Comparison of ENCODE assay signal across 8 cellular contexts in the genomic region with DNA sequence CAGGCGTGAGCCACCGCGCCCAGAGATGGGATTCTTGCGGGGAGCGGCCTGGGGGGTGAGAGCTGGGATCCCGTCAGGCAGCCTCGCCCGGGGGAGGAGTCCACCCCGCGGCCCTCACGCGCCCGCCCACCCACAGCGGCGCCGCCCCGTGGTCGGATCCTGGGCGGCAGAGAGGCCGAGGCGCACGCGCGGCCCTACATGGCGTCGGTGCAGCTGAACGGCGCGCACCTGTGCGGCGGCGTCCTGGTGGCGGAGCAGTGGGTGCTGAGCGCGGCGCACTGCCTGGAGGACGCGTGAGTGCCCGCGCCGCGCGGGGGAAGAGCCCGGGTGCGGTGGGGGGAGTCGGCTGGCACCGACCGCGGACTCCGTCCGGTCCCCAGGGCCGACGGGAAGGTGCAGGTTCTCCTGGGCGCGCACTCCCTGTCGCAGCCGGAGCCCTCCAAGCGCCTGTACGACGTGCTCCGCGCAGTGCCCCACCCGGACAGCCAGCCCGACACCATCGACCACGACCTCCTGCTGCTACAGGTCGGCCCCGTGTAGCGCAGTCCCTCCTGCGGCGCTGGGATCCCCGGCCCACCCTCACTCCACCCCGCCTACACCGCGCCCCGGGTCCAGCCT. TPM values are rescaled to one million over a fixed set of nuclear protein-coding genes. Genes with fewer than 3 reads are reported as not detected.
A peak's percentile ranks its signal among the peaks of the same experiment; 100 is the strongest.
DNase-seq lines count a peak whose midpoint lies in the region; ATAC-seq and TF ChIP-seq lines count a peak whose summit lies in the region.

No MANE protein-coding gene starts in this region.

- peaks cover 5% of the 10 kb centered on the region for H3K36me3 ChIP-seq in WERI-Rb-1
- no peaks in the 10 kb centered on the region for H3K36me3 ChIP-seq in lower lobe of right lung

- intact Hi-C loops in lower lobe of right lung (cut with DNase I): no loop called here

- peak overlapping the region; percentile 53 for H3K4me3 ChIP-seq in WERI-Rb-1 (ENCODE audit: low read depth, low read length)
- H3K4me3 ChIP-seq in lower lobe of right lung: peak overlapping the region; percentile 61

- H3K4me1 ChIP-seq in lower lobe of right lung: peaks cover 22% of the 10 kb centered on the region

- H3K27me3 ChIP-seq in WERI-Rb-1 (ENCODE audit: insufficient read depth, low read depth, severe bottlenecking) (no peaks in the 10 kb centered on the region), lower lobe of right lung (ENCODE audit: low read depth) (peaks cover 9% of the 10 kb centered on the region)

- DNase-seq in EL: peak; percentile 56
- peak; percentile 89 for DNase-seq in WERI-Rb-1
- DNase-seq in dedifferentiated amniotic fluid mesenchymal stem cell (ENCODE audit: extremely low spot score): peak; percentile 23
- DNase-seq in lower lobe of right lung: peak; percentile 85
- peak; percentile 35 to 66 for DNase-seq in stimulated activated effector memory CD8-positive, alpha-beta T cell treated with anti-CD3 and anti-CD28 coated beads, Interleukin-12 subunit alpha, Interleukin-12 subunit beta, amount 100 ng/mL, for 72 hours (ENCODE audit: low spot score in 2 of 2)
- no peak for DNase-seq in globus pallidus (ENCODE audit: low spot score)

- peaks cover 10% of the 10 kb centered on the region for H3K36me3 Mint-ChIP-seq in stimulated activated effector memory CD8-positive, alpha-beta T cell treated with anti-CD3 and anti-CD28 coated beads, Interleukin-12 subunit alpha, Interleukin-12 subunit beta, amount 100 ng/mL, for 72 hours

- peak overlapping the region; percentile 66 for H3K27ac ChIP-seq in WERI-Rb-1
- peak overlapping the region; percentile 71 for H3K27ac ChIP-seq in lower lobe of right lung

- peak overlapping the region; percentile 43 for H3K4me3 Mint-ChIP-seq in stimulated activated effector memory CD8-positive, alpha-beta T cell treated with anti-CD3 and anti-CD28 coated beads, Interleukin-12 subunit alpha, Interleukin-12 subunit beta, amount 100 ng/mL, for 72 hours

- no peak overlapping the region for H3K27ac Mint-ChIP-seq in stimulated activated effector memory CD8-positive, alpha-beta T cell treated with anti-CD3 and anti-CD28 coated beads, Interleukin-12 subunit alpha, Interleukin-12 subunit beta, amount 100 ng/mL, for 72 hours

- H3K9me3 Mint-ChIP-seq in stimulated activated effector memory CD8-positive, alpha-beta T cell treated with anti-CD3 and anti-CD28 coated beads, Interleukin-12 subunit alpha, Interleukin-12 subunit beta, amount 100 ng/mL, for 72 hours: no peaks in the 10 kb centered on the region

- TF ChIP-seq CTCF in LNCAP (IDR thresholded peaks at IDR 0.05): peak; percentile 25; the same call in 1 of the 2 replicates
- peak; percentile 56 for TF ChIP-seq CTCF in WERI-Rb-1 (IDR thresholded peaks at IDR 0.05; ENCODE audit: low read depth, low read length)
- peak; percentile 17 for TF ChIP-seq CTCF in lower lobe of right lung (IDR thresholded peaks at IDR 0.05)

- H3K9me3 ChIP-seq in WERI-Rb-1 (ENCODE audit: severe bottlenecking): no peaks in the 10 kb centered on the region
- H3K9me3 ChIP-seq in lower lobe of right lung: no peaks in the 10 kb centered on the region

- H3K4me1 Mint-ChIP-seq in stimulated activated effector memory CD8-positive, alpha-beta T cell treated with anti-CD3 and anti-CD28 coated beads, Interleukin-12 subunit alpha, Interleukin-12 subunit beta, amount 100 ng/mL, for 72 hours: peaks cover 18% of the 10 kb centered on the region

- ATAC-seq in lower lobe of right lung (peak; percentile 79 to 82), HG03097 (IDR thresholded peaks at IDR 0.05; ENCODE audit: low FRiP score, unreplicated experiment) (no peak)
- ATAC-seq in stimulated activated effector memory CD8-positive, alpha-beta T cell treated with anti-CD3 and anti-CD28 coated beads, Interleukin-12 subunit alpha, Interleukin-12 subunit beta, amount 100 ng/mL, for 72 hours: peak; percentile 55

RNA-seq across cellular contexts. Expression of gene CFD, which starts 1.1 kb away (rescaled TPM):
- 282 TPM for total RNA-seq in lower lobe of right lung

RNA-seq across cellular contexts. Expression of gene ELANE, which starts 8.5 kb away (rescaled TPM):
- 0.97 TPM for total RNA-seq in lower lobe of right lung

RNA-seq across cellular contexts. Expression of gene PRTN3, which starts 19.8 kb away (rescaled TPM):
- not detected for total RNA-seq in lower lobe of right lung

RNA-seq across cellular contexts. Expression of gene MED16, which starts 32.4 kb away (rescaled TPM):
- total RNA-seq in lower lobe of right lung: 46.1 TPM

RNA-seq across cellular contexts. Expression of gene RNU6-9, which starts 32.7 kb away (rescaled TPM):
- not detected for total RNA-seq in lower lobe of right lung
